Comparison of ENCODE assay signal across 22 cellular contexts in the genomic region with DNA sequence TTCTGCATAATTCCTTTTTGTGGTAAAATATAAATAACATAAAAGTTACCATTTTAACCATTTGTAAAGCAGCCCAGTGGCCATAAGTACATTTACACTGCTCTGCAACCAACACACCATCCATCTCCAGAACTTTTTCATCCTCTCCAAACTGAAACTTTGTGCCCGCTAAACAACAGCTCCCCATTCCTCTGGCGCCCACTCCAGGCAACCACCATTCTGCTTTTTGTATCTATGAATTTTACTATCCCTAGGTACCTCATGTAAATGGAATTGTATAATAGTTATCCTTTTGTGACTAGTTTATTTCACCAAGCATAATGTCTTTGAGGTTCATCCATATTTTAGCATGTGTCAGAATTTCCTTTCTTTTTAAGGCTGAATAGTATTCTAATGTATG.
DNase-seq lines count a peak whose midpoint lies in the region; ATAC-seq, FAIRE-seq and TF ChIP-seq lines count a peak whose summit lies in the region.
"Had no signal": no experiment of that assay in that cellular context is flagged by ENCODE, and none has a peak within 500 bp of the region (broad histone marks: within the 10 kb centered on the region; RNA-seq: fewer than 3 reads in every experiment).

No MANE protein-coding gene starts in this region.

- CTCF ChIA-PET in HCT116 (lab: Charles Lee), result interaction anchor here (0.8 to 1.0 kb wide), 2 partner anchors 8 to 223 kb away, joined by 3 to 4 read pairs; a partner anchor contains a TSS
- CTCF ChIA-PET in H1 (lab: Charles Lee; ENCODE audit: partially characterized antibody), result no interaction called here

- H3K14ac ChIP-seq in H1 (ENCODE audit: insufficient read length), result no peak overlapping the region

- no peak overlapping the region for H3K27ac Mint-ChIP-seq in GM23338
- H3K27ac Mint-ChIP-seq in progenitor cell of endocrine pancreas, result peak overlapping the region; percentile 33
- no peak overlapping the region for H3K27ac Mint-ChIP-seq in effector memory CD8-positive, alpha-beta T cell
- H3K27ac Mint-ChIP-seq: B cell; CD4-positive, alpha-beta T cell; CD8-positive, alpha-beta T cell had no signal

- DNase-seq in GM23338 (ENCODE audit: low spot score) (peak; percentile 6), HCT116 (ENCODE audit: low read depth, low spot score) (no peak), H1 (ENCODE audit: low read depth in 1 of 2, low spot score in 2 of 2) (no peak), progenitor cell of endocrine pancreas (ENCODE audit: low spot score, unreplicated experiment) (no peak), GF-D8 (lab: John Stamatoyannopoulos, UW) (no peak), pancreas (no peak), NCI-H128 (lab: John Stamatoyannopoulos, UW; ENCODE audit: unreplicated experiment) (no peak)
- DNase-seq in effector memory CD8-positive, alpha-beta T cell, result no peak
- DNase-seq: AML-193; Caco-2; Calu3; CD4-positive, alpha-beta T cell; CD8-positive, alpha-beta T cell; DND-41; EL; GDM1 had no signal

- H3K9me3 ChIP-seq in HCT116 (ENCODE audit: control insufficient read depth in 1 of 2, insufficient read depth in 1 of 2, low read depth in 1 of 2, low read length in 2 of 2), result no peaks in the 10 kb centered on the region
- no peaks in the 10 kb centered on the region for H3K9me3 ChIP-seq in H1 (ENCODE audit: insufficient read depth in 2 of 2, low read depth in 1 of 2, low read length in 1 of 2)
- H3K9me3 ChIP-seq in pancreas, result no peaks in the 10 kb centered on the region
- H3K9me3 ChIP-seq: A549; BLaER1 treated with 17β-estradiol and CSF1 and Interleukin-3, amounts not matched to agents 10 nM and 100 nM; Caco-2 had no signal

- no peak overlapping the region for H3K9ac ChIP-seq in HCT116 (ENCODE audit: low read length)
- no peak overlapping the region for H3K9ac ChIP-seq in H1 (replicated peaks in 1 of 4; ENCODE audit: extremely low read depth in 1 of 4, low read depth in 3 of 4, low read length in 3 of 4)
- H3K9ac ChIP-seq: BLaER1 treated with 17β-estradiol and CSF1 and Interleukin-3, amounts not matched to agents 10 nM and 100 nM had no signal

- no peak for TF ChIP-seq EP300 in H1 (IDR thresholded peaks at IDR 0.05; ENCODE audit: borderline replicate concordance in 1 of 2, low read depth in 2 of 2, low read length in 2 of 2)

- H3K36me3 Mint-ChIP-seq in GM23338 (ENCODE audit: low read depth) (no peaks in the 10 kb centered on the region), progenitor cell of endocrine pancreas (ENCODE audit: insufficient read depth) (peaks cover 12% of the 10 kb centered on the region)
- no peaks in the 10 kb centered on the region for H3K36me3 Mint-ChIP-seq in effector memory CD8-positive, alpha-beta T cell (ENCODE audit: insufficient read depth)

- H2AK5ac ChIP-seq in H1 (ENCODE audit: low read depth, low read length), result no peak overlapping the region

- H3K56ac ChIP-seq in H1 (replicated peaks; ENCODE audit: insufficient read length, low read depth, low read length), result no peak overlapping the region

- H3K27me3 Mint-ChIP-seq in GM23338 (ENCODE audit: insufficient read depth, low read depth, poor library complexity) (no peaks in the 10 kb centered on the region), progenitor cell of endocrine pancreas (no peaks in the 10 kb centered on the region)
- H3K27me3 Mint-ChIP-seq in effector memory CD8-positive, alpha-beta T cell, result no peaks in the 10 kb centered on the region
- H3K27me3 Mint-ChIP-seq: B cell; CD4-positive, alpha-beta T cell had no signal

- H3K4ac ChIP-seq in H1 (replicated peaks; ENCODE audit: insufficient read length, low read depth, low read length), result no peak overlapping the region

- TF ChIP-seq CTCF in GM23338 (conservative IDR thresholded peaks at IDR 0.05; ENCODE audit: low read depth in 2 of 2), result peak; percentile 34 to 58; a peak in 3 of 4 replicates
- TF ChIP-seq CTCF in HCT116 (IDR thresholded peaks at IDR 0.05 in 2 of 3, conservative IDR thresholded peaks at IDR 0.05 in 1 of 3; ENCODE audit: borderline replicate concordance in 1 of 3, insufficient read depth in 1 of 3, low read depth in 2 of 3, low read length in 2 of 3), result peak; percentile 20 to 48 (median 33); a peak in 4 of 6 replicates
- TF ChIP-seq CTCF in H1 (IDR thresholded peaks at IDR 0.05; ENCODE audit: control extremely low read depth in 1 of 3, insufficient read depth in 1 of 3, low read depth in 1 of 3, low read length in 3 of 3), result peak; percentile 2 to 16 (median 16); a peak in 3 of 4 replicates
- no peak for TF ChIP-seq CTCF in progenitor cell of endocrine pancreas (IDR thresholded peaks at IDR 0.05; ENCODE audit: unreplicated experiment)
- TF ChIP-seq CTCF in pancreas (IDR thresholded peaks at IDR 0.05), result no peak

- no peak overlapping the region for H4K5ac ChIP-seq in H1 (ENCODE audit: insufficient read length, low read depth, low read length)

- no peaks in the 10 kb centered on the region for H3K23me2 ChIP-seq in H1 (ENCODE audit: low read depth, low read length)

- BruUV-seq in HCT116 (replicated peaks; lab: Mats Ljungman, UMichigan), result no TSS peak

- intact Hi-C loops in HCT116 (cut with micrococcal nuclease) (loop anchor here (5.0 kb wide), 1 partner anchor 190 kb away; no protein-coding TSS in a partner anchor), pancreas (cut with DNase I) (no loop called here)

- RAD21 ChIA-PET in HCT116 (lab: Charles Lee; ENCODE audit: low non-redundant PET in 1 of 2, low total read pairs in 2 of 2, uncharacterized antibody in 2 of 2, unreplicated experiment in 2 of 2), result no interaction called here

- no peak overlapping the region for H4K91ac ChIP-seq in H1 (replicated peaks; ENCODE audit: insufficient read length, low read length)

- H3K4me1 ChIP-seq in GM23338 (ENCODE audit: insufficient read depth) (no peaks in the 10 kb centered on the region), HCT116 (ENCODE audit: control insufficient read depth in 1 of 2, insufficient read depth in 2 of 2, low read length in 2 of 2) (no peaks in the 10 kb centered on the region), H1 (replicated peaks in 1 of 4; ENCODE audit: control insufficient read depth in 3 of 4, insufficient read depth in 4 of 4, low read length in 3 of 4) (no peaks in the 10 kb centered on the region), pancreas (no peaks in the 10 kb centered on the region)
- H3K4me1 ChIP-seq: A549; BLaER1 treated with 17β-estradiol and CSF1 and Interleukin-3, amounts not matched to agents 10 nM and 100 nM; Caco-2 had no signal

- H2BK12ac ChIP-seq in H1 (ENCODE audit: low read depth, low read length), result no peak overlapping the region

- WGBS in H1 (ENCODE audit: extremely low coverage in 1 of 2, insufficient coverage in 1 of 2, insufficient read length in 1 of 2, insufficient replicate concordance in 2 of 2, low coverage in 1 of 2, low lambda C conversion rate in 2 of 2, missing lambda C conversion rate in 1 of 2), 2 experiments, result 98% methylated on average over 2 of the region's 2 CpGs; no CpG with 5 or more reads in 1 of the 2 experiments
- 98 to 100% methylated on average over 2 of the region's 2 CpGs for WGBS in pancreas, 2 donors

- POLR2A ChIA-PET in HCT116 (lab: Charles Lee), result no interaction called here
- POLR2A ChIA-PET in H1 (lab: Charles Lee; ENCODE audit: partially characterized antibody), result interaction anchor here (1.5 kb wide), 1 partner anchor 15 kb away, joined by 3 read pairs; no protein-coding TSS in a partner anchor

- H3K4me3 Mint-ChIP-seq in GM23338, result no peak overlapping the region
- no peak overlapping the region for H3K4me3 Mint-ChIP-seq in progenitor cell of endocrine pancreas (ENCODE audit: low read depth)
- H3K4me3 Mint-ChIP-seq in effector memory CD8-positive, alpha-beta T cell, result no peak overlapping the region
- H3K4me3 Mint-ChIP-seq: B cell; CD4-positive, alpha-beta T cell; CD8-positive, alpha-beta T cell had no signal

- no peak overlapping the region for H4K8ac ChIP-seq in H1 (ENCODE audit: extremely low read depth, insufficient read depth, low read length)

- H2BK20ac ChIP-seq in H1 (ENCODE audit: low read length), result no peak overlapping the region

- no peak for ATAC-seq in GM23338
- ATAC-seq in HCT116, result no peak
- no peak for ATAC-seq in pancreas
- no peak for ATAC-seq in effector memory CD8-positive, alpha-beta T cell (replicated peaks)
- ATAC-seq: A549; CD8-positive, alpha-beta T cell had no signal

- FAIRE-seq in H1 (lab: Jason Lieb, UNC), result no peak
- no peak for FAIRE-seq in pancreas (lab: Jason Lieb, UNC)
- FAIRE-seq: D721Med had no signal

- H3K23ac ChIP-seq in H1 (ENCODE audit: insufficient read length), result no peak overlapping the region

- H3K4me1 Mint-ChIP-seq in GM23338 (no peaks in the 10 kb centered on the region), progenitor cell of endocrine pancreas (ENCODE audit: low read depth) (peaks cover 3% of the 10 kb centered on the region)
- no peaks in the 10 kb centered on the region for H3K4me1 Mint-ChIP-seq in effector memory CD8-positive, alpha-beta T cell (ENCODE audit: low read depth in 2 of 2)
- H3K4me1 Mint-ChIP-seq: B cell had no signal

- H3K9me3 Mint-ChIP-seq in GM23338, result no peaks in the 10 kb centered on the region
- peaks cover 3% of the 10 kb centered on the region for H3K9me3 Mint-ChIP-seq in progenitor cell of endocrine pancreas (ENCODE audit: low read depth)
- no peaks in the 10 kb centered on the region for H3K9me3 Mint-ChIP-seq in effector memory CD8-positive, alpha-beta T cell
- H3K9me3 Mint-ChIP-seq: CD4-positive, alpha-beta T cell; CD8-positive, alpha-beta T cell had no signal

- no peak overlapping the region for H2BK15ac ChIP-seq in H1 (ENCODE audit: low read length)

- H4K20me1 ChIP-seq in GM23338 (replicated peaks; ENCODE audit: insufficient read depth) (no peaks in the 10 kb centered on the region), HCT116 (ENCODE audit: insufficient read depth) (no peaks in the 10 kb centered on the region), H1 (replicated peaks in 1 of 2; ENCODE audit: control insufficient read depth in 1 of 2, insufficient read depth in 2 of 2, low read length in 2 of 2) (no peaks in the 10 kb centered on the region)
- H4K20me1 ChIP-seq: BLaER1 treated with 17β-estradiol and CSF1 and Interleukin-3, amounts not matched to agents 10 nM and 100 nM had no signal

- TF ChIP-seq POLR2A in HCT116 (IDR thresholded peaks at IDR 0.05; ENCODE audit: borderline replicate concordance, extremely low read depth, insufficient read depth, insufficient read length) (no peak), H1 (IDR thresholded peaks at IDR 0.05; ENCODE audit: control extremely low read depth in 1 of 2, low read depth in 2 of 2, low read length in 2 of 2) (no peak)

- H3K4me3 ChIP-seq in GM23338, result no peak overlapping the region
- H3K4me3 ChIP-seq in HCT116 (replicated peaks in 1 of 2; ENCODE audit: low read depth in 1 of 2, low read length in 2 of 2), result no peak overlapping the region
- H3K4me3 ChIP-seq in H1 (ENCODE audit: extremely low read depth in 1 of 4, insufficient read depth in 2 of 4, low read depth in 3 of 4, low read length in 4 of 4), result no peak overlapping the region
- no peak overlapping the region for H3K4me3 ChIP-seq in pancreas
- H3K4me3 ChIP-seq: A549; BLaER1 treated with 17β-estradiol and CSF1 and Interleukin-3, amounts not matched to agents 10 nM and 100 nM had no signal

- no peaks in the 10 kb centered on the region for H3K79me1 ChIP-seq in H1 (ENCODE audit: low read depth, low read length)

- H2BK120ac ChIP-seq in H1 (replicated peaks; ENCODE audit: low read depth, low read length), result no peak overlapping the region

- H3K27ac ChIP-seq in GM23338 (ENCODE audit: low read depth) (no peak overlapping the region), HCT116 (ENCODE audit: low read depth, low read length) (no peak overlapping the region), H1 (ENCODE audit: low read depth, low read length) (no peak overlapping the region), pancreas (no peak overlapping the region)
- H3K27ac ChIP-seq: 22Rv1; A549; BLaER1 treated with 17β-estradiol and CSF1 and Interleukin-3, amounts not matched to agents 10 nM and 100 nM; C4-2B had no signal

- no peaks in the 10 kb centered on the region for H3K79me2 ChIP-seq in GM23338 (replicated peaks; ENCODE audit: insufficient read depth)
- H3K79me2 ChIP-seq in HCT116 (ENCODE audit: insufficient read depth, low read length), result no peaks in the 10 kb centered on the region
- H3K79me2 ChIP-seq in H1 (ENCODE audit: control insufficient read depth in 1 of 2, insufficient read depth in 2 of 2, low read length in 2 of 2), result no peaks in the 10 kb centered on the region

- peak; percentile 44; the same call in 1 of the 2 replicates for TF ChIP-seq RAD21 in HCT116 (IDR thresholded peaks at IDR 0.05; ENCODE audit: low read depth)
- TF ChIP-seq RAD21 in H1 (IDR thresholded peaks at IDR 0.05 in 1 of 2, conservative IDR thresholded peaks at IDR 0.05 in 1 of 2; ENCODE audit: low read depth in 2 of 2, low read length in 2 of 2), result peak; percentile 39 to 54

- H3K27me3 ChIP-seq in GM23338 (ENCODE audit: insufficient read depth) (no peaks in the 10 kb centered on the region), HCT116 (ENCODE audit: insufficient read depth, low read length) (no peaks in the 10 kb centered on the region), H1 (replicated peaks in 1 of 4; ENCODE audit: control insufficient read depth in 3 of 4, extremely low read depth in 1 of 4, insufficient read depth in 3 of 4, low read length in 3 of 4) (no peaks in the 10 kb centered on the region), pancreas (no peaks in the 10 kb centered on the region)
- H3K27me3 ChIP-seq: BLaER1 treated with 17β-estradiol and CSF1 and Interleukin-3, amounts not matched to agents 10 nM and 100 nM had no signal

- H3K36me3 ChIP-seq in GM23338 (ENCODE audit: insufficient read depth) (no peaks in the 10 kb centered on the region), HCT116 (ENCODE audit: control insufficient read depth in 1 of 2, insufficient read depth in 2 of 2, low read length in 2 of 2) (no peaks in the 10 kb centered on the region), H1 (ENCODE audit: control insufficient read depth in 2 of 4, insufficient read depth in 4 of 4, low read length in 3 of 4) (peaks cover 0 to 3% (median 0%) of the 10 kb centered on the region in 4 experiments; a peak in 1 of 8 replicates), pancreas (peaks cover 0 to 8% (median 0%) of the 10 kb centered on the region in 3 donors)

- H3F3A ChIP-seq in GM23338 (replicated peaks; ENCODE audit: low read depth), result no peaks in the 10 kb centered on the region

- H3K4me2 ChIP-seq in GM23338, result no peak overlapping the region
- H3K4me2 ChIP-seq in HCT116 (ENCODE audit: low read length), result no peak overlapping the region
- no peak overlapping the region for H3K4me2 ChIP-seq in H1 (ENCODE audit: insufficient read depth in 1 of 2, low read depth in 2 of 2, low read length in 2 of 2)
- H3K4me2 ChIP-seq: A549; BLaER1 treated with 17β-estradiol and CSF1 and Interleukin-3, amounts not matched to agents 10 nM and 100 nM had no signal

- H3K18ac ChIP-seq in H1 (ENCODE audit: extremely low read depth, low read length), result no peak overlapping the region

- H2BK5ac ChIP-seq in H1 (ENCODE audit: low read depth, low read length), result no peak overlapping the region

- H2AFZ ChIP-seq in GM23338 (no peak overlapping the region), HCT116 (ENCODE audit: low read depth, low read length, poor library complexity, severe bottlenecking) (no peak overlapping the region), H1 (ENCODE audit: low read length) (no peak overlapping the region)

- H3K9me2 ChIP-seq in GM23338 (ENCODE audit: insufficient read depth), result no peaks in the 10 kb centered on the region
- H3K9me2 ChIP-seq in HCT116 (ENCODE audit: insufficient read depth), result no peaks in the 10 kb centered on the region

Comparison
In these comparisons a context has a peak if more than half of its experiments do, and no peak if none do; other contexts are left out.
1. CTCF ChIP-seq: peak in GM23338 (2 of 2), HCT116 (3 of 3) and H1 (3 of 3); none in progenitor cell of endocrine pancreas (single experiment) and pancreas (0 of 4).